In the genomic region with DNA sequence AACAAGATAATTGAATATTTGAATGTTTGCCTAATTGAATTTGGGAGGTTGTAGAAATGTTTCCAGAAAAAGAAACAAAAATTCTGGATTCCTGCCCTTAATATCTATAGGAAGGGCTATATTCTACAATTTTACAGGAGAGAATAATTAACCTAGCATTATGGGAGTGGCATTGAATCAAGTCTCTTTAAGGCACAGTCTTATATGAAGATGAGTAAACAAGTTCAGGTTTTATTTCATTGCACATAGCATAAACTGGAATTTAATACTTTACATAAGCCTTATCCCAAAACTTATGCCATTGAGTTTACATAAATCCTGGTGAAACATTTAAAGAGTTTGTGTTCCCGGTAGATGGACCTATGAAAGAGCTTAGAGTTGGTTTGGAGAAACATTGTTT, we compare ENCODE assay signal across 25 cellular contexts.
"Had no signal": no experiment of that assay in that cellular context is flagged by ENCODE, and none has a peak within 500 bp of the region (broad histone marks: within the 10 kb centered on the region; RNA-seq: fewer than 3 reads in every experiment).

No MANE protein-coding gene starts in this region.

- H3K27ac ChIP-seq: neural progenitor cell, ovary, parathyroid adenoma, psoas muscle, right lobe of liver, sigmoid colon, stomach, thoracic aorta, thyroid gland, tibial nerve, upper lobe of left lung, vagina had no signal

- H3K4me3 ChIP-seq: neural progenitor cell, ovary, psoas muscle, right lobe of liver, sigmoid colon, stomach, thoracic aorta, thyroid gland, tibial nerve, upper lobe of left lung, vagina had no signal

- ATAC-seq: naive thymus-derived CD8-positive, alpha-beta T cell; natural killer cell treated with Interleukin-12 subunit alpha and Interleukin-12 subunit beta and Interleukin-15 and Interleukin-18, amount 100 ng/mL, for 72 hours; psoas muscle; right cardiac atrium; right lobe of liver; stimulated activated effector memory CD8-positive, alpha-beta T cell treated with anti-CD3 and anti-CD28 coated beads, Interleukin-12 subunit alpha, Interleukin-12 subunit beta, amount 100 ng/mL, for 72 hours; stimulated activated naive B cell treated with anti-CD40 and anti-IgM and Interleukin-4, amounts not matched to agents 10 μg/mL and 1 μg/mL and 100 μg/mL, for 72 hours had no signal

- FAIRE-seq: small intestine, urothelium cell line had no signal

- H2AFZ ChIP-seq: neural progenitor cell, parathyroid adenoma had no signal

- H3K79me2 ChIP-seq: parathyroid adenoma had no signal

- H3K9ac ChIP-seq: neural progenitor cell, parathyroid adenoma had no signal

- H3K27me3 ChIP-seq: neural progenitor cell, ovary, right lobe of liver, sigmoid colon, stomach, thyroid gland, tibial nerve, upper lobe of left lung, vagina had no signal

- H3K4me1 ChIP-seq: neural progenitor cell, parathyroid adenoma, psoas muscle, right lobe of liver, vagina had no signal

- H3K36me3 ChIP-seq: neural progenitor cell, ovary, right lobe of liver, sigmoid colon, stomach, thoracic aorta, thyroid gland, tibial nerve, upper lobe of left lung, vagina had no signal

- H3K9me3 ChIP-seq: ovary, psoas muscle, right lobe of liver, sigmoid colon, stomach, thoracic aorta, thyroid gland, tibial nerve, upper lobe of left lung, vagina had no signal

- DNase-seq: naive thymus-derived CD8-positive, alpha-beta T cell; occipital lobe; ovary; posterior cingulate gyrus; psoas muscle; right cardiac atrium; right lobe of liver; sigmoid colon; small intestine; stimulated activated CD4-positive, alpha-beta T cell treated with anti-CD3 and anti-CD28 coated beads, Interleukin-1b, Interleukin-23, amount 100 ng/mL, for 48 hours; stimulated activated CD4-positive, alpha-beta T cell treated with anti-CD3 and anti-CD28 coated beads, Interleukin-4, amount 100 ng/mL, for 24 hours; stimulated activated naive B cell treated with anti-CD40 and anti-IgM and Interleukin-4, amounts not matched to agents 10 μg/mL and 1 μg/mL and 100 μg/mL, for 72 hours; stimulated activated naive CD4-positive, alpha-beta T cell treated with Interleukin-2 at 50 U/mL for 16 hours; stomach; thyroid gland; trophoblast cell; upper lobe of left lung had no signal

- H3K4me2 ChIP-seq: neural progenitor cell had no signal
